ENCODE assay signal across 8 cellular contexts in the genomic region with DNA sequence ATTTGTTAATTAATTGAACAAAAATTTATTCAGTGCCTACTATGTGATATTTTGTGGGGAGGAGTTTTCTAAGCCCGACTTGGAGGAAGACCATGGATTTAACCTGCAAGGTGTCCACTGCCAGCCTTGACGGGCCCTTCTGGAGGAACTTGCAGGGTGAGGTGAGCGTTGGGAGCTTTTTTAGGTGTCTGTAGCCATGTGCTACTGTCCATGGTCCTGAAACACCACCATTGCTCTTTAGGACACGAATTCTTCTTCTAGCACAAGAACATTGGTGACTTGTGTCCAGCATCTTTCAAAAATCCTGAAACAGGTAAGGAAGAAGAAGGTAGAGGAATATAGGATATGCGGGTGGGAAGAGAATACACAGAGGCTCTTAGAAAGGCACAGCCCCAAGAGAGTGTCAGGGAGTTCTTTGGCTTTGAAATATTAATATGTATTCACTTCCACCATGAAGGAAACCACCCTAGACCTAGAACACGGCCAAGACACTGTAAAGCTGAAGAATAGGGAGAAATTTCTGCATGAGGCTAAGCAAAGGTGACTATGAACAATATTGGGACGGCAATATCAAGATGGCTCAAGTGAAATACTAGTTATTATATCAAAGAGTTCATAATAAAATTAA. TPM values are rescaled to one million over a fixed set of nuclear protein-coding genes. Genes with fewer than 3 reads are reported as not detected.
DNase-seq lines count a peak whose midpoint lies in the region; FAIRE-seq and TF ChIP-seq lines count a peak whose summit lies in the region.

No MANE protein-coding gene starts in this region.

- H3K4me1 Mint-ChIP-seq in CD14-positive monocyte: no peaks in the 10 kb centered on the region

- DNase-seq in GM12892 (ENCODE audit: insufficient read length) (no peak), NOMO-1 treated with DMSO at 0.1 percent for 48 hours (lab: John Stamatoyannopoulos, UW; ENCODE audit: unreplicated experiment) (peak; percentile 30), amniotic stem cell (lab: John Stamatoyannopoulos, UW) (peak; percentile 18), medulla oblongata (ENCODE audit: extremely low spot score) (peak; percentile 41), NCI-H2171 (lab: John Stamatoyannopoulos, UW) (no peak), NCI-H1436 (lab: John Stamatoyannopoulos, UW) (no peak), CD14-positive monocyte (ENCODE audit: low spot score) (no peak), NCI-H524 treated with DMSO at 0.1 percent for 48 hours (lab: John Stamatoyannopoulos, UW) (no peak)

- no peaks in the 10 kb centered on the region for H3K36me3 Mint-ChIP-seq in CD14-positive monocyte

- H3K27me3 Mint-ChIP-seq in CD14-positive monocyte (ENCODE audit: low read depth in 3 of 3): peaks cover 6 to 23% (median 7%) of the 10 kb centered on the region in 3 donors

- H3K27ac Mint-ChIP-seq in CD14-positive monocyte: no peak overlapping the region

- peak; percentile 61 for FAIRE-seq in GM12892 (lab: Jason Lieb, UNC)

- no peaks in the 10 kb centered on the region for H3K9me3 Mint-ChIP-seq in CD14-positive monocyte

- intact Hi-C loops in CD14-positive monocyte (cut with micrococcal nuclease): no loop called here

- TF ChIP-seq POLR2A in GM12892 (IDR thresholded peaks at IDR 0.05; ENCODE audit: low read depth, low read length): no peak

- H3K4me3 Mint-ChIP-seq in CD14-positive monocyte: no peak overlapping the region

- TF ChIP-seq CTCF in CD14-positive monocyte (IDR thresholded peaks at IDR 0.05): no peak

RNA-seq across cellular contexts. Expression of a gene that starts 27.9 kb away (rescaled TPM):
- not detected for polyA plus RNA-seq in GM12892 (2012; ENCODE audit: missing spikeins)
- not detected for polyA plus RNA-seq in CD14-positive monocyte

RNA-seq across cellular contexts. Expression of a gene that starts 37.1 kb away (rescaled TPM):
- 17.7 TPM for polyA plus RNA-seq in GM12892 (2012; ENCODE audit: missing spikeins)
- under 1 TPM; 0.30 to 0.42 TPM for polyA plus RNA-seq in CD14-positive monocyte

RNA-seq across cellular contexts. Expression of a gene that starts 46.5 kb away (rescaled TPM):
- not detected for polyA plus RNA-seq in GM12892 (2012; ENCODE audit: missing spikeins)
- polyA plus RNA-seq in CD14-positive monocyte: not detected

Comparison
In these comparisons a context has a peak if more than half of its experiments do, and no peak if none do; other contexts are left out.
1. DNase-seq: peak in NOMO-1 treated with DMSO at 0.1 percent for 48 hours (single experiment), amniotic stem cell (single experiment) and medulla oblongata (single experiment); none in GM12892 (single experiment), NCI-H2171 (single experiment), NCI-H1436 (single experiment), CD14-positive monocyte (single experiment) and NCI-H524 treated with DMSO at 0.1 percent for 48 hours (single experiment).